Comparison of ENCODE assay signal across 8 cellular contexts in genomic region chr19:54231077-54231931, GRCh38. TPM values are rescaled to one million over a fixed set of nuclear protein-coding genes. Genes with fewer than 3 reads are reported as not detected.
DNase-seq lines count a peak whose midpoint lies in the region; ATAC-seq and TF ChIP-seq lines count a peak whose summit lies in the region.

No MANE protein-coding gene starts in this region.

- peak; percentile 7 for TF ChIP-seq POLR2A in esophagus muscularis mucosa (IDR thresholded peaks at IDR 0.05; ENCODE audit: low read depth)

- peak; percentile 84 to 89 (median 86) for TF ChIP-seq CTCF in esophagus muscularis mucosa (IDR thresholded peaks at IDR 0.05)

- H3K9me3 ChIP-seq in esophagus muscularis mucosa: no peaks in the 10 kb centered on the region

- no peak overlapping the region for H3K4me3 ChIP-seq in esophagus muscularis mucosa

- H3K4me3 Mint-ChIP-seq in naive B cell: no peak overlapping the region

- H3K27me3 ChIP-seq in esophagus muscularis mucosa: peaks cover 0 to 41% (median 2%) of the 10 kb centered on the region in 4 donors

- no peaks in the 10 kb centered on the region for H3K36me3 ChIP-seq in esophagus muscularis mucosa

- H3K36me3 Mint-ChIP-seq in naive B cell: no peaks in the 10 kb centered on the region

- peaks cover 0 to 9% (median 3%) of the 10 kb centered on the region in 4 donors for H3K4me1 ChIP-seq in esophagus muscularis mucosa

- intact Hi-C loops in esophagus muscularis mucosa (cut with DNase I): loop anchor here (2.0 kb wide), 1 partner anchor 61 kb away; no protein-coding TSS in a partner anchor

- DNase-seq in GM03348 (ENCODE audit: low spot score) (peak; percentile 96), HUDEP-2 (lab: John Stamatoyannopoulos, UW; ENCODE audit: unreplicated experiment in 76 of 76) (peak in 75 of 76 experiments; percentile 51 to 94 (median 86)), OCI-M1 (lab: John Stamatoyannopoulos, UW) (peak; percentile 94), activated T-cell treated with anti-CD3 and anti-CD28 coated beads for 24 hours (ENCODE audit: low read depth) (peak; percentile 75), esophagus muscularis mucosa (ENCODE audit: extremely low spot score) (peak; percentile 95), naive B cell (peak; percentile 73)
- peak; percentile 68 to 71 for DNase-seq in stimulated activated CD8-positive, alpha-beta memory T cell treated with anti-CD3 and anti-CD28 coated beads, Interleukin-7, amount 100 ng/mL, for 4 hours (ENCODE audit: low read depth in 2 of 2)

- ATAC-seq in naive B cell (ENCODE audit: low read depth in 2 of 2) (peak; percentile 97 to 98), GM21529 (IDR thresholded peaks at IDR 0.05; ENCODE audit: unreplicated experiment) (no peak)

- TF ChIP-seq EP300 in esophagus muscularis mucosa (IDR thresholded peaks at IDR 0.05): no peak

- 23% methylated on average over 20 of the region's 21 CpGs for WGBS in esophagus muscularis mucosa

- H3K27ac Mint-ChIP-seq in naive B cell: no peak overlapping the region

- H3K9me3 Mint-ChIP-seq in naive B cell: peaks cover 0 to 6% (median 0%) of the 10 kb centered on the region in 7 donors

- H3K27ac ChIP-seq in esophagus muscularis mucosa (replicated peaks in 1 of 4): no peak overlapping the region

- peaks cover 44 to 70% (median 56%) of the 10 kb centered on the region in 3 donors for H3K27me3 Mint-ChIP-seq in naive B cell

- H3K4me1 Mint-ChIP-seq in naive B cell: peaks cover 0 to 3% (median 0%) of the 10 kb centered on the region in 3 donors

RNA-seq across cellular contexts. Expression of gene LILRB3, which starts 8.5 kb away (rescaled TPM):
- total RNA-seq in esophagus muscularis mucosa: 10 to 100 TPM in 2 of 4 donors, 1 to 10 TPM in 2; 9.1 to 36.1 (median 11.3) TPM
- polyA plus RNA-seq in naive B cell (ENCODE audit: low read depth in 6 of 6): 1 to 10 TPM in 1 of 6 donors, under 1 TPM in 5; 0.29 to 4.6 (median 0.39) TPM

RNA-seq across cellular contexts. Expression of gene LILRA6, which starts 11.3 kb away (rescaled TPM):
- total RNA-seq in esophagus muscularis mucosa: 1 to 10 TPM in 3 of 4 donors, under 1 TPM in 1; 0.86 to 2.9 (median 2.6) TPM
- 1 to 10 TPM in 1 of 6 donors, under 1 TPM in 2, not detected in 3; 0.18 to 1.5 (median 0.66) TPM for polyA plus RNA-seq in naive B cell (ENCODE audit: low read depth in 6 of 6)

RNA-seq across cellular contexts. Expression of gene LILRB5, which starts 25.8 kb away (rescaled TPM):
- 10 to 100 TPM; 16.6 to 26.6 (median 21.4) TPM for total RNA-seq in esophagus muscularis mucosa
- polyA plus RNA-seq in naive B cell (ENCODE audit: low read depth in 6 of 6): not detected

RNA-seq across cellular contexts. Expression of gene RPS9, which starts 30.6 kb away (rescaled TPM):
- 1,000 to 10,000 TPM; 1,410 to 2,465 (median 1,750) TPM for total RNA-seq in esophagus muscularis mucosa
- polyA plus RNA-seq in naive B cell (ENCODE audit: low read depth in 6 of 6): 1,000 to 10,000 TPM in 3 of 6 donors, 100 to 1,000 TPM in 3; 849 to 1,278 (median 1,006) TPM

RNA-seq across cellular contexts. Expression of gene TSEN34, which starts 40.2 kb away (rescaled TPM):
- total RNA-seq in esophagus muscularis mucosa: 100 to 1,000 TPM in 1 of 4 donors, 10 to 100 TPM in 3; 49.4 to 103 (median 86.8) TPM
- polyA plus RNA-seq in naive B cell (ENCODE audit: low read depth in 6 of 6): 10 to 100 TPM; 22.3 to 40.0 (median 32.1) TPM
